16 cellular contexts compared by ENCODE assay signal in genomic region chr5:160792281-160792680, GRCh38. TPM values are rescaled to one million over a fixed set of nuclear protein-coding genes. Genes with fewer than 3 reads are reported as not detected.
DNase-seq lines count a peak whose midpoint lies in the region; ATAC-seq and TF ChIP-seq lines count a peak whose summit lies in the region.
"Had no signal": no experiment of that assay in that cellular context is flagged by ENCODE, and none has a peak within 500 bp of the region (broad histone marks: within the 10 kb centered on the region; RNA-seq: fewer than 3 reads in every experiment).

No MANE protein-coding gene starts in this region.

- peak; percentile 35 for ATAC-seq in foreskin keratinocyte
- ATAC-seq in stimulated activated naive B cell treated with anti-CD40 and anti-IgM and Interleukin-4, amounts not matched to agents 10 μg/mL and 1 μg/mL and 100 μg/mL, for 72 hours (replicated peaks): peak; percentile 29 to 36
- ATAC-seq in HG02759 (IDR thresholded peaks at IDR 0.05; ENCODE audit: unreplicated experiment): no peak

- H3K4me3 Mint-ChIP-seq in stimulated activated naive B cell treated with anti-CD40 and anti-IgM and Interleukin-4, amounts not matched to agents 10 μg/mL and 1 μg/mL and 100 μg/mL, for 72 hours: no peak overlapping the region
- H3K4me3 Mint-ChIP-seq: CD8-positive, alpha-beta memory T cell; H9 had no signal

- H3K27me3 Mint-ChIP-seq in stimulated activated naive B cell treated with anti-CD40 and anti-IgM and Interleukin-4, amounts not matched to agents 10 μg/mL and 1 μg/mL and 100 μg/mL, for 72 hours: peaks cover 1 to 2% of the 10 kb centered on the region in 2 donors

- no peaks in the 10 kb centered on the region for H3K36me3 Mint-ChIP-seq in stimulated activated naive B cell treated with anti-CD40 and anti-IgM and Interleukin-4, amounts not matched to agents 10 μg/mL and 1 μg/mL and 100 μg/mL, for 72 hours
- H3K36me3 Mint-ChIP-seq: CD8-positive, alpha-beta memory T cell had no signal

- H3K27ac ChIP-seq in foreskin keratinocyte: no peak overlapping the region
- H3K27ac ChIP-seq: 22Rv1, BLaER1 had no signal

- H3K27me3 ChIP-seq in foreskin keratinocyte: no peaks in the 10 kb centered on the region
- H3K27me3 ChIP-seq: BLaER1 had no signal

- TF ChIP-seq CTCF in foreskin keratinocyte (conservative IDR thresholded peaks at IDR 0.05): no peak

- H3K27ac Mint-ChIP-seq in stimulated activated naive B cell treated with anti-CD40 and anti-IgM and Interleukin-4, amounts not matched to agents 10 μg/mL and 1 μg/mL and 100 μg/mL, for 72 hours: no peak overlapping the region
- H3K27ac Mint-ChIP-seq: CD8-positive, alpha-beta memory T cell; H9 had no signal

- DNase-seq in DMS53 (lab: John Stamatoyannopoulos, UW) (peak; percentile 42), DMS53 treated with DMSO at 0.1 percent for 48 hours (lab: John Stamatoyannopoulos, UW; ENCODE audit: unreplicated experiment) (no peak), OCI-M1 (lab: John Stamatoyannopoulos, UW) (peak; percentile 64), foreskin keratinocyte (peak; percentile 8 to 30), NCI-H1105 (lab: John Stamatoyannopoulos, UW) (no peak)
- no peak for DNase-seq in stimulated activated naive B cell treated with anti-CD40 and anti-IgM and Interleukin-4, amounts not matched to agents 10 μg/mL and 1 μg/mL and 100 μg/mL, for 72 hours
- no peak for DNase-seq in activated CD4-positive, alpha-beta T cell treated with anti-CD3 and anti-CD28 coated beads, Interleukin-2, amount 50 U/mL, for 4 hours
- DNase-seq: CD8-positive, alpha-beta memory T cell; H9; NCI-H1105 treated with DMSO at 0.1 percent for 48 hours; NCI-H187 treated with DMSO at 0.1 percent for 48 hours; NCI-H510A; SIG-M5 had no signal

- H3K4me1 Mint-ChIP-seq in stimulated activated naive B cell treated with anti-CD40 and anti-IgM and Interleukin-4, amounts not matched to agents 10 μg/mL and 1 μg/mL and 100 μg/mL, for 72 hours: peaks cover 0 to under 1% of the 10 kb centered on the region in 2 donors
- H3K4me1 Mint-ChIP-seq: CD8-positive, alpha-beta memory T cell had no signal

- H3K4me1 ChIP-seq in foreskin keratinocyte: no peaks in the 10 kb centered on the region

- no peaks in the 10 kb centered on the region for H3K9me3 Mint-ChIP-seq in stimulated activated naive B cell treated with anti-CD40 and anti-IgM and Interleukin-4, amounts not matched to agents 10 μg/mL and 1 μg/mL and 100 μg/mL, for 72 hours
- H3K9me3 Mint-ChIP-seq: CD8-positive, alpha-beta memory T cell; H9 had no signal

RNA-seq across cellular contexts. Expression of gene ATP10B, which starts 59.7 kb away (rescaled TPM):
- total RNA-seq in foreskin keratinocyte: under 0.01 TPM in 1 of 2 replicates, not detected in the other
- polyA plus RNA-seq in foreskin keratinocyte: not detected in 2 replicates
- total RNA-seq: CD8-positive, alpha-beta memory T cell had no signal
- polyA plus RNA-seq: CD8-positive, alpha-beta memory T cell had no signal

Comparison
In these comparisons a context has a peak if more than half of its experiments do, and no peak if none do; other contexts are left out.
1. DNase-seq: peak in DMS53 (single experiment), OCI-M1 (single experiment) and foreskin keratinocyte (2 of 2); none in DMS53 treated with DMSO at 0.1 percent for 48 hours (single experiment), stimulated activated naive B cell treated with anti-CD40 and anti-IgM and Interleukin-4, amounts not matched to agents 10 μg/mL and 1 μg/mL and 100 μg/mL, for 72 hours (single experiment), NCI-H1105 (single experiment) and activated CD4-positive, alpha-beta T cell treated with anti-CD3 and anti-CD28 coated beads, Interleukin-2, amount 50 U/mL, for 4 hours (0 of 2).